1 cellular context compared by ENCODE assay signal in the genomic region with DNA sequence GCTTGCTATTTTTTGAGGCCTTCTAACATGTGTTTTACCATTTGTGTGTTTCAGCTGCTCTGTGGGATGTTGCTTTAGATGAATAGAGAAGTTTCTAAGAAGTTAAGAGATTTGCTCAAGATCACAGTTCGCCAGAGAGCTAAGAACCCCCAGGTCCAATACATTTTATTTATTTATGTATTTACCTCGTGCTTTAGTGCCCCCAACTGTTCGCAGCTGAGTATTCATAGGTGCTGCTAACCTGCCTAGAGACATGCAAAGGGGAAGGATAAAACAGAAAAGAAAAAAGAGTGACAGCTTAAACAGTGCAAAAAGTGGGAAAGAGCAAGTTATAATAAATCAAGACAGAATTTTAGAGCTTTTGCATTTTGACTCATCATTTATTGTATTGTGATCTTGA.
TF ChIP-seq lines count a peak whose summit lies in the region.

No MANE protein-coding gene starts in this region.

TF ChIP-seq in WTC11, 78 proteins besides CTCF, POLR2A, EP300 and RAD21 (continued from another document):
- TF ChIP-seq MXD4 (CRISPR knock-in tag; IDR thresholded peaks at IDR 0.05; ENCODE audit: borderline replicate concordance): no peak
- no peak for TF ChIP-seq GABPB1 (CRISPR knock-in tag; IDR thresholded peaks at IDR 0.05)
- no peak for TF ChIP-seq FOXJ3 (CRISPR knock-in tag; IDR thresholded peaks at IDR 0.05; ENCODE audit: borderline replicate concordance)
